Comparison of ENCODE assay signal across 17 cellular contexts in the genomic region with DNA sequence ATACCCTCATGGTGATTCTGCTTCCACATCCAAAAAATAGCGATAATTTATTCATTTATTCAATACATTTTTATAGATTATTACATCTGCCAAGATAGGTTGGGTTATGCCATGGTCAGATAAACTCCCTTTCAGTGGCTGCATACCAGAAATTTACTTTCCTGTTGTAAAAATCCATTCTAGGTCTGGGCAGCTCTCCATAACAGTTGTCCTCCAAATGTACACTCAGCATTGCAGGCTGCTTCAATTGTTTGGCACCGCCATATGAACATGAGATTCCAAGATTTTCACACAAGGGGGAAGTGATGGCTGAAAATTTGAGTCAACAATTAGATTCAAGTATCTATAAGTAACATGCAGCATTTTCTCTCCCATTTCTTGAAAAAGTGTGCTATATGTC.
DNase-seq lines count a peak whose midpoint lies in the region; ATAC-seq and TF ChIP-seq lines count a peak whose summit lies in the region.
"Had no signal": no experiment of that assay in that cellular context is flagged by ENCODE, and none has a peak within 500 bp of the region (broad histone marks: within the 10 kb centered on the region; RNA-seq: fewer than 3 reads in every experiment).

No MANE protein-coding gene starts in this region.

- H3K4me2 ChIP-seq in Karpas-422 (ENCODE audit: low read depth, low read length, poor library complexity, severe bottlenecking) = no peak overlapping the region
- no peak overlapping the region for H3K4me2 ChIP-seq in SK-N-SH

- H3K36me3 ChIP-seq in Karpas-422 (ENCODE audit: insufficient read depth, low read length) (peaks cover 22% of the 10 kb centered on the region), stomach (no peaks in the 10 kb centered on the region), SK-N-SH (replicated peaks in 1 of 2; ENCODE audit: control insufficient read depth in 1 of 2, insufficient read depth in 2 of 2, low read length in 1 of 2) (peaks cover 0 to 6% of the 10 kb centered on the region in 2 experiments)
- H3K36me3 ChIP-seq: BE2C had no signal

- POLR2A ChIA-PET in SK-N-SH (lab: Yijun Ruan, JAX) = no interaction called here

- H3K9me3 ChIP-seq in Karpas-422 (ENCODE audit: low read length) (peaks cover 42% of the 10 kb centered on the region), stomach (peaks cover 0 to 17% (median 8%) of the 10 kb centered on the region in 4 donors), SK-N-SH (no peaks in the 10 kb centered on the region)
- H3K9me3 ChIP-seq: BE2C had no signal

- H3K27ac ChIP-seq in Karpas-422 (ENCODE audit: low read length) (no peak overlapping the region), VCaP (peak overlapping the region; percentile 76), stomach (no peak overlapping the region), SK-N-SH (ENCODE audit: low read depth in 2 of 2, low read length in 1 of 2) (no peak overlapping the region)
- H3K27ac ChIP-seq: GM23248, HL-60 had no signal

- H3K79me2 ChIP-seq in Karpas-422 (ENCODE audit: low read length) = no peaks in the 10 kb centered on the region
- no peaks in the 10 kb centered on the region for H3K79me2 ChIP-seq in SK-N-SH (ENCODE audit: insufficient read depth)

- H4K20me1 ChIP-seq in Karpas-422 (ENCODE audit: insufficient read depth, low read depth, low read length) (no peaks in the 10 kb centered on the region), SK-N-SH (ENCODE audit: insufficient read depth) (no peaks in the 10 kb centered on the region)

- no peak for TF ChIP-seq EP300 in stomach (IDR thresholded peaks at IDR 0.05)
- TF ChIP-seq EP300 in SK-N-SH (IDR thresholded peaks at IDR 0.05; ENCODE audit: borderline replicate concordance in 1 of 2, low read depth in 1 of 2, low read length in 1 of 2) = no peak

- intact Hi-C loops in stomach (cut with DNase I; ENCODE audit: low total_unique reads) = no loop called here

- DNase-seq in Karpas-422 = no peak
- peak; percentile 23 for DNase-seq in middle frontal gyrus (ENCODE audit: extremely low spot score, low spot score)
- no peak for DNase-seq in stomach
- no peak for DNase-seq in SK-N-SH
- DNase-seq: BE2C; CD4-positive, CD25-positive, alpha-beta regulatory T cell; CD8-positive, alpha-beta memory T cell; COR-L47; DMS 273 treated with DMSO at 0.1 percent for 48 hours; DMS53; GDM1; GM23248; HCEC 1CT; IMR-90 had no signal

- H3K27me3 ChIP-seq in Karpas-422 (ENCODE audit: low read length) (no peaks in the 10 kb centered on the region), stomach (no peaks in the 10 kb centered on the region), SK-N-SH (ENCODE audit: insufficient read depth) (no peaks in the 10 kb centered on the region)
- H3K27me3 ChIP-seq: BE2C had no signal

- 79 to 89% (median 87%) methylated on average over 2 of the region's 2 CpGs for WGBS in stomach, 5 donors
- WGBS in SK-N-SH (ENCODE audit: low lambda C conversion rate) = 35% methylated on average over 2 of the region's 2 CpGs

- CTCF ChIA-PET in SK-N-SH (lab: Yijun Ruan, JAX) = no interaction called here

- H3K4me3 ChIP-seq in Karpas-422 (ENCODE audit: low read length) (0 out of 2 replicates have a peak overlapping the region, but pooled peaks have one; percentile 2), stomach (no peak overlapping the region), SK-N-SH (ENCODE audit: low read depth in 2 of 2, low read length in 1 of 2) (no peak overlapping the region)
- H3K4me3 ChIP-seq: GM23248 had no signal

- ATAC-seq in HG03457 (IDR thresholded peaks at IDR 0.05; ENCODE audit: unreplicated experiment) = no peak

- H3K9ac ChIP-seq in Karpas-422 (ENCODE audit: low read length) = no peak overlapping the region
- H3K9ac ChIP-seq in SK-N-SH = no peak overlapping the region
- H3K9ac ChIP-seq: GM23248 had no signal

- TF ChIP-seq RAD21 in SK-N-SH (IDR thresholded peaks at IDR 0.05; ENCODE audit: low read length) = no peak

- peak overlapping the region; percentile 58; the same call in 1 of the 2 replicates for H2AFZ ChIP-seq in Karpas-422 (ENCODE audit: low read length)
- H2AFZ ChIP-seq in SK-N-SH (ENCODE audit: low read depth) = no peak overlapping the region
- H2AFZ ChIP-seq: GM23248 had no signal

- peaks cover 9% of the 10 kb centered on the region for H3K4me1 ChIP-seq in Karpas-422 (ENCODE audit: low read length)
- no peaks in the 10 kb centered on the region for H3K4me1 ChIP-seq in stomach
- no peaks in the 10 kb centered on the region for H3K4me1 ChIP-seq in SK-N-SH (ENCODE audit: control insufficient read depth in 1 of 2, insufficient read depth in 2 of 2, low read depth in 1 of 2, low read length in 1 of 2)
- H3K4me1 ChIP-seq: BE2C had no signal

- no peak for TF ChIP-seq CTCF in VCaP (conservative IDR thresholded peaks at IDR 0.05)
- TF ChIP-seq CTCF in stomach (IDR thresholded peaks at IDR 0.05) = no peak
- no peak for TF ChIP-seq CTCF in SK-N-SH (IDR thresholded peaks at IDR 0.05)

- H3K9me2 ChIP-seq in Karpas-422 (replicated peaks; ENCODE audit: insufficient read depth, low read length) (no peaks in the 10 kb centered on the region), SK-N-SH (no peaks in the 10 kb centered on the region)

- TF ChIP-seq POLR2A in stomach (IDR thresholded peaks at IDR 0.05) = no peak

- H3F3A ChIP-seq in SK-N-SH (replicated peaks; ENCODE audit: insufficient read depth) = no peaks in the 10 kb centered on the region

TF ChIP-seq in SK-N-SH, 30 proteins besides CTCF, POLR2A, EP300 and RAD21 (continues in another document):
- TF ChIP-seq RCOR1 (IDR thresholded peaks at IDR 0.05; ENCODE audit: low read length) (no peak), GABPA (IDR thresholded peaks at IDR 0.05; ENCODE audit: low read depth) (no peak), FOSL2 (IDR thresholded peaks at IDR 0.05; ENCODE audit: borderline replicate concordance, low read depth) (no peak), RXRA (IDR thresholded peaks at IDR 0.05; ENCODE audit: borderline replicate concordance, low read depth) (no peak), TAF1 (IDR thresholded peaks at IDR 0.05; ENCODE audit: borderline replicate concordance, low read depth, low read length) (no peak), NRF1 (IDR thresholded peaks at IDR 0.05; ENCODE audit: low read depth, low read length) (no peak), MXI1 (IDR thresholded peaks at IDR 0.05; ENCODE audit: low read depth, low read length) (no peak), SMC3 (IDR thresholded peaks at IDR 0.05; ENCODE audit: low read depth, low read length) (no peak), TEAD4 (IDR thresholded peaks at IDR 0.05; ENCODE audit: borderline replicate concordance, insufficient read depth) (no peak), NFIC (IDR thresholded peaks at IDR 0.05; ENCODE audit: borderline replicate concordance) (no peak)
- TF ChIP-seq, protein P1, sequence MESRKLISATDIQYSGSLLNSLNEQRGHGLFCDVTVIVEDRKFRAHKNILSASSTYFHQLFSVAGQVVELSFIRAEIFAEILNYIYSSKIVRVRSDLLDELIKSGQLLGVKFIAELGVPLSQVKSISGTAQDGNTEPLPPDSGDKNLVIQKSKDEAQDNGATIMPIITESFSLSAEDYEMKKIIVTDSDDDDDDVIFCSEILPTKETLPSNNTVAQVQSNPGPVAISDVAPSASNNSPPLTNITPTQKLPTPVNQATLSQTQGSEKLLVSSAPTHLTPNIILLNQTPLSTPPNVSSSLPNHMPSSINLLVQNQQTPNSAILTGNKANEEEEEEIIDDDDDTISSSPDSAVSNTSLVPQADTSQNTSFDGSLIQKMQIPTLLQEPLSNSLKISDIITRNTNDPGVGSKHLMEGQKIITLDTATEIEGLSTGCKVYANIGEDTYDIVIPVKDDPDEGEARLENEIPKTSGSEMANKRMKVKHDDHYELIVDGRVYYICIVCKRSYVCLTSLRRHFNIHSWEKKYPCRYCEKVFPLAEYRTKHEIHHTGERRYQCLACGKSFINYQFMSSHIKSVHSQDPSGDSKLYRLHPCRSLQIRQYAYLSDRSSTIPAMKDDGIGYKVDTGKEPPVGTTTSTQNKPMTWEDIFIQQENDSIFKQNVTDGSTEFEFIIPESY (IDR thresholded peaks at IDR 0.05; ENCODE audit: borderline replicate concordance, low read depth) = no peak
- TF ChIP-seq, protein P2, sequence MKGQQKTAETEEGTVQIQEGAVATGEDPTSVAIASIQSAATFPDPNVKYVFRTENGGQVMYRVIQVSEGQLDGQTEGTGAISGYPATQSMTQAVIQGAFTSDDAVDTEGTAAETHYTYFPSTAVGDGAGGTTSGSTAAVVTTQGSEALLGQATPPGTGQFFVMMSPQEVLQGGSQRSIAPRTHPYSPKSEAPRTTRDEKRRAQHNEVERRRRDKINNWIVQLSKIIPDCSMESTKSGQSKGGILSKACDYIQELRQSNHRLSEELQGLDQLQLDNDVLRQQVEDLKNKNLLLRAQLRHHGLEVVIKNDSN (IDR thresholded peaks at IDR 0.05; ENCODE audit: borderline replicate concordance, low read depth) = no peak
- TF ChIP-seq, protein P3, sequence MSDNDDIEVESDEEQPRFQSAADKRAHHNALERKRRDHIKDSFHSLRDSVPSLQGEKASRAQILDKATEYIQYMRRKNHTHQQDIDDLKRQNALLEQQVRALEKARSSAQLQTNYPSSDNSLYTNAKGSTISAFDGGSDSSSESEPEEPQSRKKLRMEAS (IDR thresholded peaks at IDR 0.05; ENCODE audit: low read depth) = no peak
- TF ChIP-seq, protein P4, sequence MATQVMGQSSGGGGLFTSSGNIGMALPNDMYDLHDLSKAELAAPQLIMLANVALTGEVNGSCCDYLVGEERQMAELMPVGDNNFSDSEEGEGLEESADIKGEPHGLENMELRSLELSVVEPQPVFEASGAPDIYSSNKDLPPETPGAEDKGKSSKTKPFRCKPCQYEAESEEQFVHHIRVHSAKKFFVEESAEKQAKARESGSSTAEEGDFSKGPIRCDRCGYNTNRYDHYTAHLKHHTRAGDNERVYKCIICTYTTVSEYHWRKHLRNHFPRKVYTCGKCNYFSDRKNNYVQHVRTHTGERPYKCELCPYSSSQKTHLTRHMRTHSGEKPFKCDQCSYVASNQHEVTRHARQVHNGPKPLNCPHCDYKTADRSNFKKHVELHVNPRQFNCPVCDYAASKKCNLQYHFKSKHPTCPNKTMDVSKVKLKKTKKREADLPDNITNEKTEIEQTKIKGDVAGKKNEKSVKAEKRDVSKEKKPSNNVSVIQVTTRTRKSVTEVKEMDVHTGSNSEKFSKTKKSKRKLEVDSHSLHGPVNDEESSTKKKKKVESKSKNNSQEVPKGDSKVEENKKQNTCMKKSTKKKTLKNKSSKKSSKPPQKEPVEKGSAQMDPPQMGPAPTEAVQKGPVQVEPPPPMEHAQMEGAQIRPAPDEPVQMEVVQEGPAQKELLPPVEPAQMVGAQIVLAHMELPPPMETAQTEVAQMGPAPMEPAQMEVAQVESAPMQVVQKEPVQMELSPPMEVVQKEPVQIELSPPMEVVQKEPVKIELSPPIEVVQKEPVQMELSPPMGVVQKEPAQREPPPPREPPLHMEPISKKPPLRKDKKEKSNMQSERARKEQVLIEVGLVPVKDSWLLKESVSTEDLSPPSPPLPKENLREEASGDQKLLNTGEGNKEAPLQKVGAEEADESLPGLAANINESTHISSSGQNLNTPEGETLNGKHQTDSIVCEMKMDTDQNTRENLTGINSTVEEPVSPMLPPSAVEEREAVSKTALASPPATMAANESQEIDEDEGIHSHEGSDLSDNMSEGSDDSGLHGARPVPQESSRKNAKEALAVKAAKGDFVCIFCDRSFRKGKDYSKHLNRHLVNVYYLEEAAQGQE (IDR thresholded peaks at IDR 0.05; ENCODE audit: low read depth, low read length) = no peak
